ENCODE assay signal across 8 cellular contexts in genomic region chr1:197144570-197145325, GRCh38. TPM values are rescaled to one million over a fixed set of nuclear protein-coding genes. Genes with fewer than 3 reads are reported as not detected.
DNase-seq lines count a peak whose midpoint lies in the region; ATAC-seq, FAIRE-seq and TF ChIP-seq lines count a peak whose summit lies in the region.

No MANE protein-coding gene starts in this region.

- FAIRE-seq in HepG2 (lab: Jason Lieb, UNC): no peak

- no peak for TF ChIP-seq CTCF in CD8-positive, alpha-beta T cell (IDR thresholded peaks at IDR 0.05)
- TF ChIP-seq CTCF in HepG2 (CRISPR knock-in tag; IDR thresholded peaks at IDR 0.05): no peak

- peaks cover 15% of the 10 kb centered on the region for H3K4me1 Mint-ChIP-seq in CD8-positive, alpha-beta T cell (ENCODE audit: low read depth)
- H3K4me1 Mint-ChIP-seq in activated CD8-positive, alpha-beta T cell treated with anti-CD3 and anti-CD28 coated beads, Interleukin-2, amount 10 ng/mL, durations not matched to agents 7 days and 5 days (ENCODE audit: low read depth): peaks cover 36% of the 10 kb centered on the region

- TF ChIP-seq EP300 in HepG2 (IDR thresholded peaks at IDR 0.05; ENCODE audit: low read depth in 2 of 2, low read length in 2 of 2): no peak
- no peak for TF ChIP-seq EP300 in HepG2 (CRISPR knock-in tag; IDR thresholded peaks at IDR 0.05; ENCODE audit: borderline replicate concordance)

- TF ChIP-seq RAD21 in HepG2 (CRISPR knock-in tag; IDR thresholded peaks at IDR 0.05): no peak

- peaks cover 12% of the 10 kb centered on the region for H3K27me3 Mint-ChIP-seq in CD8-positive, alpha-beta T cell (ENCODE audit: low read depth)
- no peaks in the 10 kb centered on the region for H3K27me3 Mint-ChIP-seq in activated CD8-positive, alpha-beta T cell treated with anti-CD3 and anti-CD28 coated beads, Interleukin-2, amount 10 ng/mL, durations not matched to agents 7 days and 5 days (ENCODE audit: low read depth)

- H4K20me1 ChIP-seq in HepG2 (ENCODE audit: insufficient read depth, low read length): no peaks in the 10 kb centered on the region

- H3K9me3 ChIP-seq in CD8-positive, alpha-beta T cell (ENCODE audit: low read length): no peaks in the 10 kb centered on the region
- H3K9me3 ChIP-seq in HUES64 (ENCODE audit: insufficient read depth, low read depth, low read length) (no peaks in the 10 kb centered on the region), HepG2 (ENCODE audit: low read length) (no peaks in the 10 kb centered on the region)

- H3K4me1 ChIP-seq in CD8-positive, alpha-beta T cell (ENCODE audit: insufficient read depth, low read length): no peaks in the 10 kb centered on the region
- H3K4me1 ChIP-seq in HUES64 (ENCODE audit: insufficient read depth, low read length) (peaks cover 18% of the 10 kb centered on the region; the same call in 1 of the 2 replicates), HepG2 (ENCODE audit: insufficient read depth, low read length) (peaks cover 61% of the 10 kb centered on the region)

- peaks cover 3% of the 10 kb centered on the region for H3K27me3 ChIP-seq in CD8-positive, alpha-beta T cell (ENCODE audit: insufficient read depth, low read length)
- no peaks in the 10 kb centered on the region for H3K27me3 ChIP-seq in HUES64 (ENCODE audit: insufficient read depth, low read length)
- H3K27me3 ChIP-seq in HepG2 (ENCODE audit: control insufficient read depth in 1 of 2, insufficient read depth in 2 of 2, low read length in 2 of 2): no peaks in the 10 kb centered on the region; a peak in 1 of 5 replicates

- 30% methylated on average over 4 of the region's 5 CpGs for WGBS in HUES64
- 15% methylated on average over 5 of the region's 5 CpGs for WGBS in HepG2 (ENCODE audit: low lambda C conversion rate)

- TF ChIP-seq POLR2A in HepG2 (IDR thresholded peaks at IDR 0.05; ENCODE audit: insufficient read depth in 1 of 2, low read depth in 2 of 2, low read length in 2 of 2): no peak

- H3K27ac Mint-ChIP-seq in CD8-positive, alpha-beta T cell: no peak overlapping the region
- peak overlapping the region; percentile 98 for H3K27ac Mint-ChIP-seq in activated CD8-positive, alpha-beta T cell treated with anti-CD3 and anti-CD28 coated beads, Interleukin-2, amount 10 ng/mL, durations not matched to agents 7 days and 5 days

- H3K27ac ChIP-seq in CD8-positive, alpha-beta T cell (ENCODE audit: low read depth, low read length): no peak overlapping the region
- no peak overlapping the region for H3K27ac ChIP-seq in HUES64 (ENCODE audit: low read depth, low read length)
- H3K27ac ChIP-seq in HepG2 (ENCODE audit: extremely low read length, insufficient read depth, low read length): peak overlapping the region; percentile 30

- H3K36me3 Mint-ChIP-seq in CD8-positive, alpha-beta T cell: peaks cover 7% of the 10 kb centered on the region
- peaks cover 43% of the 10 kb centered on the region for H3K36me3 Mint-ChIP-seq in activated CD8-positive, alpha-beta T cell treated with anti-CD3 and anti-CD28 coated beads, Interleukin-2, amount 10 ng/mL, durations not matched to agents 7 days and 5 days (ENCODE audit: low read depth)

- POLR2A ChIA-PET in CD8-positive, alpha-beta T cell (lab: Charles Lee): no interaction called here
- POLR2A ChIA-PET in activated CD8-positive, alpha-beta T cell treated with anti-CD3 and anti-CD28 coated beads, Interleukin-2, amount 10 ng/mL, durations not matched to agents 7 days and 5 days (lab: Charles Lee): interaction anchor here (0.7 to 1.0 kb wide), 2 partner anchors 8 to 35 kb away, joined by 3 to 5 read pairs; no protein-coding TSS in a partner anchor
- POLR2A ChIA-PET in HepG2 (lab: Yijun Ruan, JAX): no interaction called here

- no TSS peak for BruUV-seq in HepG2 (replicated peaks; lab: Mats Ljungman, UMichigan)

- no peak overlapping the region for H2AFZ ChIP-seq in HepG2 (ENCODE audit: low read length)

- H3K4me3 Mint-ChIP-seq in CD8-positive, alpha-beta T cell: peak overlapping the region; percentile 94
- peak overlapping the region; percentile 91 for H3K4me3 Mint-ChIP-seq in activated CD8-positive, alpha-beta T cell treated with anti-CD3 and anti-CD28 coated beads, Interleukin-2, amount 10 ng/mL, durations not matched to agents 7 days and 5 days

- H3K9ac ChIP-seq in HUES64 (ENCODE audit: low read depth, low read length) (peak overlapping the region; percentile 97; the same call in 1 of the 2 replicates), HepG2 (ENCODE audit: insufficient read depth, low read depth, low read length) (peak overlapping the region; percentile 76; the same call in 1 of the 2 replicates)

- no peaks in the 10 kb centered on the region for H3K9me3 Mint-ChIP-seq in CD8-positive, alpha-beta T cell
- no peaks in the 10 kb centered on the region for H3K9me3 Mint-ChIP-seq in activated CD8-positive, alpha-beta T cell treated with anti-CD3 and anti-CD28 coated beads, Interleukin-2, amount 10 ng/mL, durations not matched to agents 7 days and 5 days (ENCODE audit: insufficient read depth)

- CTCF ChIA-PET in CD8-positive, alpha-beta T cell (lab: Charles Lee): no interaction called here
- CTCF ChIA-PET in activated CD8-positive, alpha-beta T cell treated with anti-CD3 and anti-CD28 coated beads, Interleukin-2, amount 10 ng/mL, durations not matched to agents 7 days and 5 days (lab: Charles Lee): interaction anchor here (0.9 kb wide), 1 partner anchor 35 kb away, joined by 3 read pairs; no protein-coding TSS in a partner anchor
- CTCF ChIA-PET in HepG2 (lab: Yijun Ruan, JAX; ENCODE audit: low intra/inter-chr PET ratio, low total read pairs): no interaction called here

- ATAC-seq in CD8-positive, alpha-beta T cell: no peak
- ATAC-seq in activated CD8-positive, alpha-beta T cell treated with anti-CD3 and anti-CD28 coated beads, Interleukin-2, amount 10 ng/mL, durations not matched to agents 7 days and 5 days: no peak
- ATAC-seq in HepG2 (no peak), GM18519 (IDR thresholded peaks at IDR 0.05; ENCODE audit: low FRiP score, unreplicated experiment) (no peak)

- intact Hi-C loops in CD8-positive, alpha-beta T cell (cut with DNase I, micrococcal nuclease): loop anchor here in 1 of 2 experiments (5.0 to 10.0 kb wide), 2 partner anchors 758 to 1030 kb away; partner anchors contain the start of gene C1orf53
- intact Hi-C loops in HepG2 (cut with micrococcal nuclease; ENCODE audit: unreplicated experiment): loop anchor here (5.0 kb wide), 1 partner anchor 152 kb away; no protein-coding TSS in a partner anchor

- H3K36me3 ChIP-seq in CD8-positive, alpha-beta T cell (ENCODE audit: insufficient read depth, low read length): no peaks in the 10 kb centered on the region
- H3K36me3 ChIP-seq in HUES64 (ENCODE audit: insufficient read depth, low read length): peaks cover 43% of the 10 kb centered on the region
- H3K36me3 ChIP-seq in HepG2 (replicated peaks in 1 of 2; ENCODE audit: control insufficient read depth in 1 of 2, insufficient read depth in 2 of 2, low read length in 2 of 2): no peaks in the 10 kb centered on the region; a peak in 1 of 5 replicates

- peak overlapping the region; percentile 79 for H3K4me2 ChIP-seq in HepG2 (ENCODE audit: low read depth, low read length)

- H3K79me2 ChIP-seq in HepG2 (ENCODE audit: insufficient read depth, low read length): peaks cover 35% of the 10 kb centered on the region

- in situ Hi-C loops in HepG2 (cut with HindIII; ENCODE audit: extremely low pct_ligation_motif_present, low pct_unique_long_range_greater_than_20kb): no loop called here

- no peak overlapping the region for H3K4me3 ChIP-seq in CD8-positive, alpha-beta T cell (ENCODE audit: low read depth, low read length)
- H3K4me3 ChIP-seq in HUES64 (ENCODE audit: low read length) (peak overlapping the region; percentile 84), HepG2 (replicated peaks in 1 of 3; ENCODE audit: insufficient read depth in 1 of 3, low read depth in 2 of 3, low read length in 3 of 3) (peak overlapping the region; percentile 76 to 91 (median 84); a peak in 5 of 6 replicates)

- no peak for DNase-seq in CD8-positive, alpha-beta T cell
- DNase-seq in activated CD8-positive, alpha-beta T cell treated with anti-CD3 and anti-CD28 coated beads, Interleukin-2, amount 10 ng/mL, durations not matched to agents 7 days and 5 days: no peak
- DNase-seq in HepG2 (ENCODE audit: low spot score) (peak; percentile 18), occipital lobe (lab: John Stamatoyannopoulos, UW) (no peak), hypothalamus (lab: John Stamatoyannopoulos, UW) (no peak), NCI-H345 treated with DMSO at 0.1 percent for 48 hours (lab: John Stamatoyannopoulos, UW; ENCODE audit: unreplicated experiment) (no peak)

RNA-seq across cellular contexts. Expression of gene ASPM, which starts 1.7 kb away (rescaled TPM):
- under 1 TPM; 0.14 to 0.30 TPM for total RNA-seq in CD8-positive, alpha-beta T cell
- 28.2 TPM for polyA plus RNA-seq in HUES64 (2013, experiment 1 of 2)
- polyA plus RNA-seq in HUES64 (2013, experiment 2 of 2): 32.4 TPM
- total RNA-seq in activated CD8-positive, alpha-beta T cell treated with anti-CD3 and anti-CD28 coated beads, Interleukin-2, amount 10 ng/mL, durations not matched to agents 7 days and 5 days: 10 to 100 TPM; 87.5 to 87.9 TPM
- total RNA-seq in HepG2 (2016; rRNA removed; fragmentation: Illumina TruSeq; extraction: Trizol): 29.1 and 35.8 TPM in 2 replicates
- total RNA-seq in HepG2 (2016; cell fraction: cytosol; rRNA removed; fragmentation: Illumina TruSeq; extraction: Trizol; ENCODE audit: low read depth): 1.6 and 2.1 TPM in 2 replicates
- total RNA-seq in HepG2 (2016; cell fraction: insoluble cytoplasmic fraction; rRNA removed; fragmentation: Illumina TruSeq; extraction: Trizol): 27.3 and 33.8 TPM in 2 replicates
- 4.8 and 6.2 TPM in 2 replicates for total RNA-seq in HepG2 (2016; cell fraction: membrane; rRNA removed; fragmentation: Illumina TruSeq; extraction: Trizol)
- total RNA-seq in HepG2 (2016; cell fraction: nucleus; rRNA removed; fragmentation: Illumina TruSeq; extraction: Trizol): 106 and 107 TPM in 2 replicates
- 4.2 and 7.7 TPM in 2 replicates for polyA plus RNA-seq in HepG2 (2011; rRNA removed)
- polyA plus RNA-seq in HepG2 (2011; cell fraction: cytosol; rRNA removed): 1.6 and 1.9 TPM in 2 replicates
- polyA plus RNA-seq in HepG2 (2011; cell fraction: nucleus; rRNA removed): 7.6 and 8.3 TPM in 2 replicates
- 5.7 and 11.2 TPM in 2 replicates for polyA plus RNA-seq in HepG2 (2012)
- 0.29 and 0.42 TPM in 2 replicates for polyA plus RNA-seq in HepG2 (2016; cell fraction: cytosol; fragmentation: Illumina TruSeq; extraction: Trizol; ENCODE audit: low read depth)
- polyA plus RNA-seq in HepG2 (2016; cell fraction: insoluble cytoplasmic fraction; fragmentation: Illumina TruSeq; extraction: Trizol; ENCODE audit: low read depth): 14.1 and 15.2 TPM in 2 replicates
- 1.1 and 1.3 TPM in 2 replicates for polyA plus RNA-seq in HepG2 (2016; cell fraction: membrane; fragmentation: Illumina TruSeq; extraction: Trizol; ENCODE audit: low read depth)
- 68.0 and 76.0 TPM in 2 replicates for polyA plus RNA-seq in HepG2 (2016; cell fraction: nucleus; fragmentation: Illumina TruSeq; extraction: Trizol; ENCODE audit: insufficient read depth, low read depth)
- polyA minus RNA-seq in HepG2 (2011; rRNA and poly(A)+ RNA removed; ENCODE audit: low replicate concordance): 5.4 and 39.3 TPM in 2 replicates
- 9.2 and 12.6 TPM in 2 replicates for polyA minus RNA-seq in HepG2 (2011; cell fraction: cytosol; rRNA and poly(A)+ RNA removed)
- polyA minus RNA-seq in HepG2 (2011; cell fraction: nucleus; rRNA and poly(A)+ RNA removed): 53.3 and 75.3 TPM in 2 replicates
- total RNA-seq in occipital lobe: 8.9 TPM

RNA-seq across cellular contexts. Expression of gene ZBTB41, which starts 56.3 kb away (rescaled TPM):
- total RNA-seq in CD8-positive, alpha-beta T cell: 1 to 10 TPM; 3.5 to 3.9 TPM
- polyA plus RNA-seq in HUES64 (2013, experiment 1 of 2): 2.4 TPM
- polyA plus RNA-seq in HUES64 (2013, experiment 2 of 2): 3.2 TPM
- total RNA-seq in activated CD8-positive, alpha-beta T cell treated with anti-CD3 and anti-CD28 coated beads, Interleukin-2, amount 10 ng/mL, durations not matched to agents 7 days and 5 days: 1 to 10 TPM; 5.3 TPM
- total RNA-seq in HepG2 (2016; rRNA removed; fragmentation: Illumina TruSeq; extraction: Trizol): 6.3 and 10.7 TPM in 2 replicates
- 1.0 and 1.1 TPM in 2 replicates for total RNA-seq in HepG2 (2016; cell fraction: cytosol; rRNA removed; fragmentation: Illumina TruSeq; extraction: Trizol; ENCODE audit: low read depth)
- total RNA-seq in HepG2 (2016; cell fraction: insoluble cytoplasmic fraction; rRNA removed; fragmentation: Illumina TruSeq; extraction: Trizol): 6.1 and 10.2 TPM in 2 replicates
- 1.9 and 2.2 TPM in 2 replicates for total RNA-seq in HepG2 (2016; cell fraction: membrane; rRNA removed; fragmentation: Illumina TruSeq; extraction: Trizol)
- total RNA-seq in HepG2 (2016; cell fraction: nucleus; rRNA removed; fragmentation: Illumina TruSeq; extraction: Trizol): 10.0 and 10.9 TPM in 2 replicates
- polyA plus RNA-seq in HepG2 (2011; rRNA removed): 1.2 and 1.6 TPM in 2 replicates
- polyA plus RNA-seq in HepG2 (2011; cell fraction: cytosol; rRNA removed): 0.47 and 0.87 TPM in 2 replicates
- polyA plus RNA-seq in HepG2 (2011; cell fraction: nucleus; rRNA removed): 1.3 and 1.5 TPM in 2 replicates
- 1.8 and 1.9 TPM in 2 replicates for polyA plus RNA-seq in HepG2 (2012)
- 0.07 TPM in 2 replicates for polyA plus RNA-seq in HepG2 (2016; cell fraction: cytosol; fragmentation: Illumina TruSeq; extraction: Trizol; ENCODE audit: low read depth)
- 3.4 and 4.0 TPM in 2 replicates for polyA plus RNA-seq in HepG2 (2016; cell fraction: insoluble cytoplasmic fraction; fragmentation: Illumina TruSeq; extraction: Trizol; ENCODE audit: low read depth)
- polyA plus RNA-seq in HepG2 (2016; cell fraction: membrane; fragmentation: Illumina TruSeq; extraction: Trizol; ENCODE audit: low read depth): 0.38 and 0.42 TPM in 2 replicates
- 4.7 and 5.7 TPM in 2 replicates for polyA plus RNA-seq in HepG2 (2016; cell fraction: nucleus; fragmentation: Illumina TruSeq; extraction: Trizol; ENCODE audit: insufficient read depth, low read depth)
- 2.7 and 11.0 TPM in 2 replicates for polyA minus RNA-seq in HepG2 (2011; rRNA and poly(A)+ RNA removed; ENCODE audit: low replicate concordance)
- polyA minus RNA-seq in HepG2 (2011; cell fraction: cytosol; rRNA and poly(A)+ RNA removed): 2.6 and 4.8 TPM in 2 replicates
- 17.0 and 17.5 TPM in 2 replicates for polyA minus RNA-seq in HepG2 (2011; cell fraction: nucleus; rRNA and poly(A)+ RNA removed)
- total RNA-seq in occipital lobe: 114 TPM
